Comparison of ENCODE assay signal across 24 cellular contexts in genomic region chr3:134214239-134214638, GRCh38. TPM values are rescaled to one million over a fixed set of nuclear protein-coding genes. Genes with fewer than 3 reads are reported as not detected.
DNase-seq lines count a peak whose midpoint lies in the region; ATAC-seq, FAIRE-seq and TF ChIP-seq lines count a peak whose summit lies in the region.
"Had no signal": no experiment of that assay in that cellular context is flagged by ENCODE, and none has a peak within 500 bp of the region (broad histone marks: within the 10 kb centered on the region; RNA-seq: fewer than 3 reads in every experiment).

No MANE protein-coding gene starts in this region.

- H3K4me1 ChIP-seq in cardiac muscle cell (ENCODE audit: low read depth) (peaks cover 31% of the 10 kb centered on the region), GM12878 (ENCODE audit: control insufficient read depth, insufficient read depth, low read length) (no peaks in the 10 kb centered on the region; the same call in 1 of the 2 replicates)

- no peak overlapping the region for H3K9ac ChIP-seq in GM12878 (ENCODE audit: control insufficient read depth, insufficient read depth, low read length)

- H3K9me3 ChIP-seq in cardiac muscle cell (ENCODE audit: low read depth) = no peaks in the 10 kb centered on the region
- no peaks in the 10 kb centered on the region for H3K9me3 ChIP-seq in GM12878 (replicated peaks; ENCODE audit: control insufficient read depth, insufficient read depth, low read length)
- H3K9me3 ChIP-seq: esophagus muscularis mucosa, gastroesophageal sphincter, transverse colon had no signal

- no peaks in the 10 kb centered on the region for H3K9me3 Mint-ChIP-seq in stimulated activated naive CD8-positive, alpha-beta T cell treated with anti-CD3 and anti-CD28 coated beads, Interleukin-15, amount 100 ng/mL, for 72 hours
- H3K9me3 Mint-ChIP-seq: natural killer cell treated with Interleukin-12 subunit alpha and Interleukin-12 subunit beta and Interleukin-15 and Interleukin-18, amount 100 ng/mL, for 72 hours had no signal

- H3K4me3 Mint-ChIP-seq in stimulated activated naive CD8-positive, alpha-beta T cell treated with anti-CD3 and anti-CD28 coated beads, Interleukin-15, amount 100 ng/mL, for 72 hours = no peak overlapping the region
- H3K4me3 Mint-ChIP-seq: natural killer cell treated with Interleukin-12 subunit alpha and Interleukin-12 subunit beta and Interleukin-15 and Interleukin-18, amount 100 ng/mL, for 72 hours had no signal

- intact Hi-C loops in left ventricle myocardium superior (cut with micrococcal nuclease) (loop anchor here (5.0 kb wide), 1 partner anchor 83 kb away; no protein-coding TSS in a partner anchor), GM12878 (cut with micrococcal nuclease; ENCODE audit: unreplicated experiment) (loop anchor here (5.0 to 10.0 kb wide), 3 partner anchors 93 to 1489 kb away; partner anchors contain the start of genes AMOTL2 and NPHP3)

- peaks cover 27% of the 10 kb centered on the region for H3K4me1 Mint-ChIP-seq in stimulated activated naive CD8-positive, alpha-beta T cell treated with anti-CD3 and anti-CD28 coated beads, Interleukin-15, amount 100 ng/mL, for 72 hours

- RAD21 ChIA-PET in GM12878 (lab: Charles Lee; ENCODE audit: unreplicated experiment) = interaction anchor here (1.4 to 3.2 kb wide), 3 partner anchors 10 to 276 kb away, joined by 3 to 25 read pairs (median 8); no protein-coding TSS in a partner anchor

- H3K27ac ChIP-seq in cardiac muscle cell (peak overlapping the region; percentile 77), GM12878 (ENCODE audit: control insufficient read depth, insufficient read depth) (no peak overlapping the region)
- H3K27ac ChIP-seq: esophagus muscularis mucosa, gastroesophageal sphincter, transverse colon had no signal

- SMC1A ChIA-PET in GM12878 (lab: Charles Lee; ENCODE audit: uncharacterized antibody, unreplicated experiment) = interaction anchor here (1.0 to 1.7 kb wide), 3 partner anchors 9 to 18 kb away, joined by 3 to 7 read pairs (median 3); no protein-coding TSS in a partner anchor

- H4K20me1 ChIP-seq in GM12878 (ENCODE audit: control insufficient read depth, insufficient read depth) = no peaks in the 10 kb centered on the region; the same call in 1 of the 2 replicates

- FAIRE-seq in GM12878 (lab: Jason Lieb, UNC) = no peak
- FAIRE-seq: TTC549 had no signal

- WGBS in GM12878 (ENCODE audit: insufficient coverage, insufficient replicate concordance, low lambda C conversion rate, missing lambda C conversion rate) = 59% methylated on average over 2 of the region's 2 CpGs

- in situ Hi-C loops in GM12878 (cut with MboI) = loop anchor here (10.0 to 25.0 kb wide), 3 partner anchors 279 to 1477 kb away; no protein-coding TSS in a partner anchor

- H3K27me3 ChIP-seq in cardiac muscle cell (no peaks in the 10 kb centered on the region), GM12878 (replicated peaks in 1 of 2; ENCODE audit: control insufficient read depth in 2 of 2, insufficient read depth in 2 of 2, low read length in 1 of 2) (no peaks in the 10 kb centered on the region)
- H3K27me3 ChIP-seq: esophagus muscularis mucosa, gastroesophageal sphincter, transverse colon had no signal

- no peak overlapping the region for H3K4me2 ChIP-seq in GM12878 (ENCODE audit: control insufficient read depth, insufficient read depth)

- no TSS peak for BruUV-seq in GM12878 (replicated peaks; lab: Mats Ljungman, UMichigan)

- CTCF ChIA-PET in GM12878 (lab: Yijun Ruan, JAX) = interaction anchor here (0.9 to 7.9 kb wide), 8 partner anchors 10 to 260 kb away, joined by 3 to 116 read pairs (median 22); no protein-coding TSS in a partner anchor

- H2AFZ ChIP-seq in GM12878 (ENCODE audit: control insufficient read depth, low read depth, low read length) = no peak overlapping the region

- DNase-seq in cardiac muscle cell (ENCODE audit: low read depth in 1 of 2, low spot score in 1 of 2) (no peak), left ventricle myocardium superior (no peak), GM12878 (ENCODE audit: low read depth, low spot score) (no peak), omental fat pad (ENCODE audit: low spot score) (no peak), NCI-H69 (lab: John Stamatoyannopoulos, UW) (no peak), foreskin melanocyte (no peak)
- peak in 1 of 2 donors; percentile 14 for DNase-seq in stimulated activated naive CD8-positive, alpha-beta T cell treated with anti-CD3 and anti-CD28 coated beads, Interleukin-15, amount 100 ng/mL, for 72 hours
- DNase-seq: activated CD4-positive, alpha-beta T cell treated with anti-CD3 and anti-CD28 coated beads for 4 hours; activated naive CD4-positive, alpha-beta T cell; DMS79; effector CD8-positive, alpha-beta T cell; kidney glomerular epithelial cell; mesendoderm; NCI-H2171; posterior cingulate gyrus; SHP77; stimulated activated naive CD4-positive, alpha-beta T cell treated with Interleukin-2 at 50 U/mL for 16 hours; SW 1271; transverse colon had no signal

- no peak for TF ChIP-seq RAD21 in GM12878 (IDR thresholded peaks at IDR 0.05; ENCODE audit: insufficient read depth, low read depth, low read length)

- peaks cover 12% of the 10 kb centered on the region for H3K36me3 ChIP-seq in cardiac muscle cell
- H3K36me3 ChIP-seq in GM12878 (ENCODE audit: control insufficient read depth in 2 of 2, insufficient read depth in 2 of 2, low read length in 1 of 2) = no peaks in the 10 kb centered on the region; a peak in 1 of 4 replicates

- no peak for TF ChIP-seq POLR2A in GM12878 (IDR thresholded peaks at IDR 0.05; ENCODE audit: low read depth, low read length)

- H3K27me3 Mint-ChIP-seq in stimulated activated naive CD8-positive, alpha-beta T cell treated with anti-CD3 and anti-CD28 coated beads, Interleukin-15, amount 100 ng/mL, for 72 hours = no peaks in the 10 kb centered on the region

- TF ChIP-seq EP300 in GM12878 (IDR thresholded peaks at IDR 0.05; ENCODE audit: borderline replicate concordance in 1 of 2, control insufficient read depth in 1 of 2, low read depth in 2 of 2, low read length in 2 of 2) = no peak

- TF ChIP-seq CTCF in cardiac muscle cell (IDR thresholded peaks at IDR 0.05; ENCODE audit: low read depth, low read length) (no peak), GM12878 (IDR thresholded peaks at IDR 0.05 in 2 of 3, conservative IDR thresholded peaks at IDR 0.05 in 1 of 3; ENCODE audit: control insufficient read depth in 2 of 3, extremely low read depth in 1 of 3, insufficient read depth in 1 of 3, low read depth in 3 of 3, low read length in 3 of 3) (no peak), omental fat pad (IDR thresholded peaks at IDR 0.05) (no peak)

- H3K4me3 ChIP-seq in cardiac muscle cell (no peak overlapping the region), GM12878 (no peak overlapping the region)
- H3K4me3 ChIP-seq: esophagus muscularis mucosa, gastroesophageal sphincter, transverse colon had no signal

- POLR2A ChIA-PET in GM12878 (lab: Charles Lee) = no interaction called here

- no peaks in the 10 kb centered on the region for H3K79me2 ChIP-seq in GM12878 (ENCODE audit: control insufficient read depth, insufficient read depth, low read length)

- ATAC-seq in left ventricle myocardium superior (no peak), HG03460 (IDR thresholded peaks at IDR 0.05; ENCODE audit: unreplicated experiment) (peak; percentile 52), GM12878 (no peak), omental fat pad (ENCODE audit: low FRiP score) (no peak)
- ATAC-seq in stimulated activated naive CD8-positive, alpha-beta T cell treated with anti-CD3 and anti-CD28 coated beads, Interleukin-15, amount 100 ng/mL, for 72 hours = peak; percentile 82
- ATAC-seq: gastroesophageal sphincter had no signal

- H3K27ac Mint-ChIP-seq in stimulated activated naive CD8-positive, alpha-beta T cell treated with anti-CD3 and anti-CD28 coated beads, Interleukin-15, amount 100 ng/mL, for 72 hours = no peak overlapping the region
- H3K27ac Mint-ChIP-seq: natural killer cell treated with Interleukin-12 subunit alpha and Interleukin-12 subunit beta and Interleukin-15 and Interleukin-18, amount 100 ng/mL, for 72 hours had no signal

TF ChIP-seq in GM12878, 131 proteins besides CTCF, POLR2A, EP300 and RAD21 (continues in another document):
- no peak for TF ChIP-seq HCFC1 (IDR thresholded peaks at IDR 0.05; ENCODE audit: low read length)

RNA-seq across cellular contexts. Expression of gene RYK, which starts 36.4 kb away (rescaled TPM):
- total RNA-seq in cardiac muscle cell (65.9 and 73.3 TPM in 2 replicates), left ventricle myocardium superior (37.5 TPM), GM12878 (2014; rRNA removed) (15.2 and 17.5 TPM in 2 replicates), GM12878 (2014; rRNA removed; fragmentation: Illumina TruSeq; extraction: Trizol) (16.3 and 17.5 TPM in 2 replicates), GM12878 (2021) (9.0 and 10.5 TPM in 2 replicates), omental fat pad (100 to 1,000 TPM in 1 of 4 donors, 10 to 100 TPM in 3; 69.3 to 100 (median 84.7) TPM)
- polyA plus RNA-seq in cardiac muscle cell (61.8 and 75.5 TPM in 2 replicates), GM12878 (2011; rRNA removed) (25.1 and 31.5 TPM in 2 replicates), GM12878 (2014; fragmentation: Illumina TruSeq; extraction: Trizol) (14.7 and 20.3 TPM in 2 replicates), GM12878 (2014; fragmentation: Nextera tagmentation; extraction: Ambion mirVana) (1 to 10 TPM; 3.4 to 4.3 TPM), GM12878 (2014; rRNA removed) (11.6 and 11.7 TPM in 2 replicates), GM12878 (2016; fragmentation: Nextera tagmentation; extraction: Ambion mirVana) (1 to 10 TPM; 2.0 to 4.7 TPM)
- total RNA-seq in GM12878 (2013; cell fraction: nucleolus; rRNA removed) = 96.7 and 112 TPM in 2 replicates
- 5.4 TPM for polyA plus RNA-seq in GM12878 (2011; ENCODE audit: low read depth)
- polyA plus RNA-seq in GM12878 (2011; cell fraction: cytosol; rRNA removed) = 10.7 and 13.2 TPM in 2 replicates
- 34.4 and 37.8 TPM in 2 replicates for polyA plus RNA-seq in GM12878 (2011; cell fraction: nucleus; rRNA removed)
- 6.8 and 10.5 TPM in 2 replicates for polyA plus RNA-seq in GM12878 (2012)
- 31.7 and 33.4 TPM in 2 replicates for polyA minus RNA-seq in GM12878 (2011; rRNA and poly(A)+ RNA removed)
- polyA minus RNA-seq in GM12878 (2011; cell fraction: cytosol; rRNA and poly(A)+ RNA removed) = 4.8 and 6.2 TPM in 2 replicates
- polyA minus RNA-seq in GM12878 (2011; cell fraction: nucleus; rRNA and poly(A)+ RNA removed) = 19.5 and 38.2 TPM in 2 replicates

Comparison
In these comparisons a context has a peak if more than half of its experiments do, and no peak if none do; other contexts are left out.
1. ATAC-seq: peak in HG03460 (single experiment) and stimulated activated naive CD8-positive, alpha-beta T cell treated with anti-CD3 and anti-CD28 coated beads, Interleukin-15, amount 100 ng/mL, for 72 hours (single experiment); none in left ventricle myocardium superior (single experiment), GM12878 (single experiment) and omental fat pad (single experiment).